13 cellular contexts compared by ENCODE assay signal in the genomic region with DNA sequence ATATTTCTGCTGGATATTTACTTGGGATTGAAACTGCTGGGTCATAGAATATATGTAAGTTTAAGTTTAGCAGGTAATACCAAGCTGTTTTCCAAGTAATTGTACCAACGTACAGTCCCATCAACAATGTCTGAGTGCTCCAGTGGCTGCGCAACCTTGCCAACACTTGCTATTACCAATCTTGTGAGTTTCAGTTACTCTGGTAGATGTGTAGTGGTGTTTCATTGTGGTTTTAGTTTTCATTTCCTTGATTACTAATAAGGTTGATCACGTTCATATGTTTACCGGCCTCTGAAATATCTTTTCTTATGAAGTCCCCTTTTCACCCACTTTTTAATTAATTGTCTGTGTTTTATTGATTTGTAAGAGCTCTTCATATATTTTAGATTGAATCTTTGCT.
DNase-seq lines count a peak whose midpoint lies in the region; ATAC-seq lines count a peak whose summit lies in the region.
"Had no signal": no experiment of that assay in that cellular context is flagged by ENCODE, and none has a peak within 500 bp of the region (broad histone marks: within the 10 kb centered on the region; RNA-seq: fewer than 3 reads in every experiment).

No MANE protein-coding gene starts in this region.

- H3K36me3 Mint-ChIP-seq in activated CD4-positive, alpha-beta memory T cell treated with anti-CD3 and anti-CD28 coated beads, Interleukin-2, amount 10 ng/mL, durations not matched to agents 7 days and 5 days (ENCODE audit: low read depth): no peaks in the 10 kb centered on the region
- H3K36me3 Mint-ChIP-seq: brain had no signal

- peaks cover 2% of the 10 kb centered on the region for H3K9me3 Mint-ChIP-seq in activated CD4-positive, alpha-beta memory T cell treated with anti-CD3 and anti-CD28 coated beads, Interleukin-2, amount 10 ng/mL, durations not matched to agents 7 days and 5 days

- ATAC-seq in GM18502 (IDR thresholded peaks at IDR 0.05; ENCODE audit: poor library complexity, unreplicated experiment) (peak; percentile 79), GM19397 (IDR thresholded peaks at IDR 0.05; ENCODE audit: unreplicated experiment) (peak; percentile 59), HG02840 (IDR thresholded peaks at IDR 0.05; ENCODE audit: low FRiP score, unreplicated experiment) (peak; percentile 66), HG03520 (IDR thresholded peaks at IDR 0.05; ENCODE audit: unreplicated experiment) (peak; percentile 85)

- H3K27me3 Mint-ChIP-seq in activated CD4-positive, alpha-beta memory T cell treated with anti-CD3 and anti-CD28 coated beads, Interleukin-2, amount 10 ng/mL, durations not matched to agents 7 days and 5 days: no peaks in the 10 kb centered on the region

- H3K4me1 Mint-ChIP-seq in activated CD4-positive, alpha-beta memory T cell treated with anti-CD3 and anti-CD28 coated beads, Interleukin-2, amount 10 ng/mL, durations not matched to agents 7 days and 5 days: peaks cover 15% of the 10 kb centered on the region

- no peak overlapping the region for H3K27ac Mint-ChIP-seq in activated CD4-positive, alpha-beta memory T cell treated with anti-CD3 and anti-CD28 coated beads, Interleukin-2, amount 10 ng/mL, durations not matched to agents 7 days and 5 days
- H3K27ac Mint-ChIP-seq: brain, H9 had no signal

- H3K4me3 Mint-ChIP-seq in activated CD4-positive, alpha-beta memory T cell treated with anti-CD3 and anti-CD28 coated beads, Interleukin-2, amount 10 ng/mL, durations not matched to agents 7 days and 5 days: no peak overlapping the region
- H3K4me3 Mint-ChIP-seq: brain, H9 had no signal

- DNase-seq in NCI-H526 (lab: John Stamatoyannopoulos, UW) (no peak), kidney glomerular epithelial cell (lab: John Stamatoyannopoulos, UW) (no peak), activated gamma-delta T cell treated with Interleukin-2 at 50 U/mL for 16 hours (no peak)
- no peak for DNase-seq in activated CD4-positive, alpha-beta memory T cell treated with anti-CD3 and anti-CD28 coated beads, Interleukin-2, amount 10 ng/mL, durations not matched to agents 7 days and 5 days
- DNase-seq: GDM1; H9; NCI-H2107; stimulated activated CD4-positive, alpha-beta T cell treated with anti-CD3 and anti-CD28 coated beads, Interleukin-4, amount 100 ng/mL, for 4 hours had no signal

- CTCF ChIA-PET in activated CD4-positive, alpha-beta memory T cell treated with anti-CD3 and anti-CD28 coated beads, Interleukin-2, amount 10 ng/mL, durations not matched to agents 7 days and 5 days (lab: Charles Lee): no interaction called here

- POLR2A ChIA-PET in activated CD4-positive, alpha-beta memory T cell treated with anti-CD3 and anti-CD28 coated beads, Interleukin-2, amount 10 ng/mL, durations not matched to agents 7 days and 5 days (lab: Charles Lee): no interaction called here
